In the genomic region with DNA sequence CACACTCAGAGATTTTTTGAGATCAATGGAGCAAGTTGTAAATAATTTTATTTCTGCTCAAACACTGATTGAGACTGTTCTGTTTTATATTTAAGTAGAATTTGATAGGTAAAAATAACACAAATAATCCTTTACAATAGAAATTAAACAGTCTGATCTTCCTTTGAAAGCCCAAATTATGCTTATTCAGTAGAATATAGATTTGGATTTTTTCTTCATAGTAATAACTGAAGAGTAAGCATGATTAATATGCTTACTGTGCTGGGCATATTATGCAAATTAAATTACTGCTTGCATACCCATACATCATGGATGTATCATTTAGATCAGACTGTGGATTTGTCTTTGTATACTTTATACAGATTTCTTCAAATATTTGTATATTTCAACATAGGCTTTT, we compare ENCODE assay signal across 29 cellular contexts.
A peak's percentile ranks its signal among the peaks of the same experiment; 100 is the strongest.
DNase-seq lines count a peak whose midpoint lies in the region; ATAC-seq, FAIRE-seq and TF ChIP-seq lines count a peak whose summit lies in the region.
"Had no signal": no experiment of that assay in that cellular context is flagged by ENCODE, and none has a peak within 500 bp of the region (broad histone marks: within the 10 kb centered on the region; RNA-seq: fewer than 3 reads in every experiment).

No MANE protein-coding gene starts in this region.

- no peak for TF ChIP-seq POLR2A in K562 (conservative IDR thresholded peaks at IDR 0.05)

- H3K9ac ChIP-seq in SK-N-MC (ENCODE audit: insufficient read length) = peak overlapping the region; percentile 9
- H3K9ac ChIP-seq in K562 (ENCODE audit: insufficient read depth in 1 of 2, low read depth in 2 of 2, low read length in 2 of 2) = no peak overlapping the region
- H3K9ac ChIP-seq: BLaER1; BLaER1 treated with 17β-estradiol and CSF1 and Interleukin-3, amounts not matched to agents 10 nM and 100 nM had no signal

- H4K20me1 ChIP-seq in K562 (replicated peaks; ENCODE audit: control insufficient read depth, insufficient read depth, low read length) = no peaks in the 10 kb centered on the region
- H4K20me1 ChIP-seq: BLaER1; BLaER1 treated with 17β-estradiol and CSF1 and Interleukin-3, amounts not matched to agents 10 nM and 100 nM had no signal

- H3K4me1 ChIP-seq in K562 (replicated peaks in 1 of 2; ENCODE audit: control insufficient read depth in 2 of 2, insufficient read depth in 2 of 2, low read length in 2 of 2) (peaks cover 10 to 23% of the 10 kb centered on the region in 2 experiments), left lung (peaks cover 0 to 18% of the 10 kb centered on the region in 2 donors)
- H3K4me1 ChIP-seq: A549, BE2C, Caco-2 had no signal

- H3K9me3 ChIP-seq in SK-N-MC (ENCODE audit: low read depth, low read length) (no peaks in the 10 kb centered on the region), K562 (replicated peaks; ENCODE audit: control insufficient read depth, insufficient read depth, low read depth, low read length) (no peaks in the 10 kb centered on the region; the same call in 1 of the 2 replicates), left lung (peaks cover 0 to 3% of the 10 kb centered on the region in 2 donors)
- H3K9me3 ChIP-seq: A549; BE2C; BLaER1; BLaER1 treated with 17β-estradiol and CSF1 and Interleukin-3, amounts not matched to agents 10 nM and 100 nM; Caco-2 had no signal

- intact Hi-C loops in K562 (cut with micrococcal nuclease) (no loop called here), left lung (cut with DNase I) (no loop called here)

- no peak for DNase-seq in SK-N-MC (ENCODE audit: low read depth, low spot score)
- no peak for DNase-seq in K562 (ENCODE audit: extremely low read depth in 1 of 4, low spot score in 3 of 4)
- DNase-seq in NCI-H510A treated with DMSO at 0.1 percent for 48 hours (lab: John Stamatoyannopoulos, UW) = no peak
- no peak for DNase-seq in left lung
- DNase-seq: 8988T; ACHN; AML-193; BE2C; C1 segment of cervical spinal cord; Caco-2; Calu3; CD4-positive, alpha-beta memory T cell; CD4-positive, alpha-beta T cell; CD4-positive, CD25-positive, alpha-beta regulatory T cell; CD8-positive, alpha-beta memory T cell; CD8-positive, alpha-beta T cell; COR-L47; DMS 273 treated with DMSO at 0.1 percent for 48 hours; DMS153; DMS53; DMS79; DMS79 treated with DMSO at 0.1 percent for 48 hours; DND-41 had no signal

- H3K9me1 ChIP-seq in K562 (ENCODE audit: control insufficient read depth, insufficient read depth, low read length) = no peaks in the 10 kb centered on the region

- POLR2A ChIA-PET in K562 (lab: Yijun Ruan, JAX) = interaction anchor here (1.4 to 3.1 kb wide), 2 partner anchors 10 to 17 kb away, joined by 3 to 10 read pairs; no protein-coding TSS in a partner anchor

- CTCF ChIA-PET in K562 (lab: Yijun Ruan, JAX; ENCODE audit: low intra/inter-chr PET ratio) = no interaction called here

- no peak overlapping the region for H3K4me2 ChIP-seq in K562 (ENCODE audit: insufficient read depth, low read length)
- H3K4me2 ChIP-seq: A549; BLaER1; BLaER1 treated with 17β-estradiol and CSF1 and Interleukin-3, amounts not matched to agents 10 nM and 100 nM had no signal

- H3K27ac ChIP-seq in SK-N-MC = peak overlapping the region; percentile 68
- no peak overlapping the region for H3K27ac ChIP-seq in K562 (ENCODE audit: extremely low read depth, low read depth, low read length)
- no peak overlapping the region for H3K27ac ChIP-seq in left lung
- H3K27ac ChIP-seq: 22Rv1; A549; BLaER1; BLaER1 treated with 17β-estradiol and CSF1 and Interleukin-3, amounts not matched to agents 10 nM and 100 nM; C4-2B had no signal

- TF ChIP-seq CTCF in K562 (IDR thresholded peaks at IDR 0.05 in 2 of 3, conservative IDR thresholded peaks at IDR 0.05 in 1 of 3; ENCODE audit: insufficient read depth in 2 of 3, low read depth in 1 of 3, low read length in 3 of 3) (no peak), left lung (IDR thresholded peaks at IDR 0.05) (no peak)

- H2AFZ ChIP-seq in K562 (ENCODE audit: low read depth, low read length) = no peak overlapping the region

- ATAC-seq in K562 (no peak), left lung (no peak)
- ATAC-seq: A549; CD8-positive, alpha-beta T cell had no signal

- H3K79me2 ChIP-seq in K562 (ENCODE audit: control insufficient read depth, insufficient read depth, low read length) = peaks cover 69% of the 10 kb centered on the region

- H3K4me3 ChIP-seq in SK-N-MC (no peak overlapping the region), K562 (no peak overlapping the region), left lung (no peak overlapping the region)
- H3K4me3 ChIP-seq: A549; BLaER1; BLaER1 treated with 17β-estradiol and CSF1 and Interleukin-3, amounts not matched to agents 10 nM and 100 nM had no signal

- FAIRE-seq in K562 (lab: Jason Lieb, UNC) = no peak
- FAIRE-seq: A549, D721Med had no signal

- no TSS peak for BruUV-seq in K562 (replicated peaks; lab: Mats Ljungman, UMichigan)

- in situ Hi-C loops in K562 (cut with MboI) = no loop called here

- no peak for TF ChIP-seq RAD21 in K562 (CRISPR knock-in tag; conservative IDR thresholded peaks at IDR 0.05 in 1 of 2, IDR thresholded peaks at IDR 0.05 in 1 of 2)

- no peaks in the 10 kb centered on the region for H3K36me3 ChIP-seq in SK-N-MC (ENCODE audit: insufficient read depth, low read length)
- peaks cover 22% of the 10 kb centered on the region for H3K36me3 ChIP-seq in K562 (ENCODE audit: control insufficient read depth, insufficient read depth, low read length)
- H3K36me3 ChIP-seq in left lung = no peaks in the 10 kb centered on the region
- H3K36me3 ChIP-seq: BE2C; BLaER1; BLaER1 treated with 17β-estradiol and CSF1 and Interleukin-3, amounts not matched to agents 10 nM and 100 nM had no signal

- TF ChIP-seq EP300 in K562 (IDR thresholded peaks at IDR 0.05; ENCODE audit: low read length) = no peak

- H3K27me3 ChIP-seq in K562 (ENCODE audit: control insufficient read depth in 2 of 2, insufficient read depth in 2 of 2, low read length in 2 of 2) (no peaks in the 10 kb centered on the region), left lung (no peaks in the 10 kb centered on the region)
- H3K27me3 ChIP-seq: BE2C, BLaER1 had no signal

TF ChIP-seq in K562, 482 proteins besides CTCF, POLR2A, EP300 and RAD21:
- TF ChIP-seq TCF7L2 (IDR thresholded peaks at IDR 0.05; ENCODE audit: low read depth, low read length) = no peak
- no peak for TF ChIP-seq ZC3H8 (IDR thresholded peaks at IDR 0.05)
- TF ChIP-seq SIX5 (IDR thresholded peaks at IDR 0.05; ENCODE audit: borderline replicate concordance in 1 of 2, insufficient read depth in 1 of 2, low read depth in 1 of 2, low read length in 2 of 2) = no peak
- peak; percentile 85 for TF ChIP-seq ZNF316 (IDR thresholded peaks at IDR 0.05)
- TF ChIP-seq TAF9B (IDR thresholded peaks at IDR 0.05; ENCODE audit: partially characterized antibody) = no peak
- no peak for TF ChIP-seq KAT2B (IDR thresholded peaks at IDR 0.05; ENCODE audit: low read depth, low read length)
- TF ChIP-seq, protein P1, sequence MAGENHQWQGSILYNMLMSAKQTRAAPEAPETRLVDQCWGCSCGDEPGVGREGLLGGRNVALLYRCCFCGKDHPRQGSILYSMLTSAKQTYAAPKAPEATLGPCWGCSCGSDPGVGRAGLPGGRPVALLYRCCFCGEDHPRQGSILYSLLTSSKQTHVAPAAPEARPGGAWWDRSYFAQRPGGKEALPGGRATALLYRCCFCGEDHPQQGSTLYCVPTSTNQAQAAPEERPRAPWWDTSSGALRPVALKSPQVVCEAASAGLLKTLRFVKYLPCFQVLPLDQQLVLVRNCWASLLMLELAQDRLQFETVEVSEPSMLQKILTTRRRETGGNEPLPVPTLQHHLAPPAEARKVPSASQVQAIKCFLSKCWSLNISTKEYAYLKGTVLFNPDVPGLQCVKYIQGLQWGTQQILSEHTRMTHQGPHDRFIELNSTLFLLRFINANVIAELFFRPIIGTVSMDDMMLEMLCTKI (IDR thresholded peaks at IDR 0.05; ENCODE audit: partially characterized antibody) = no peak
- TF ChIP-seq PCBP2 (IDR thresholded peaks at IDR 0.05; ENCODE audit: low read depth, low read length, poor library complexity, severe bottlenecking) = no peak
- no peak for TF ChIP-seq ZNF76 (CRISPR knock-in tag; IDR thresholded peaks at IDR 0.05; ENCODE audit: borderline replicate concordance)
- TF ChIP-seq ZNF146 (CRISPR knock-in tag; IDR thresholded peaks at IDR 0.05; ENCODE audit: unreplicated experiment) = no peak
- TF ChIP-seq ZNF165 (CRISPR knock-in tag; IDR thresholded peaks at IDR 0.05; ENCODE audit: borderline replicate concordance) = no peak
- TF ChIP-seq C11orf30 (IDR thresholded peaks at IDR 0.05; ENCODE audit: low read depth) = peak; percentile 64
- TF ChIP-seq ZNF766 (CRISPR knock-in tag; conservative IDR thresholded peaks at IDR 0.05) = no peak
- 0 out of 2 replicates have a peak, but pooled peaks have one; percentile 23 for TF ChIP-seq MAFG (tag; conservative IDR thresholded peaks at IDR 0.05)
- no peak for TF ChIP-seq ZNF184 (CRISPR knock-in tag; IDR thresholded peaks at IDR 0.05)
- TF ChIP-seq, protein P2, sequence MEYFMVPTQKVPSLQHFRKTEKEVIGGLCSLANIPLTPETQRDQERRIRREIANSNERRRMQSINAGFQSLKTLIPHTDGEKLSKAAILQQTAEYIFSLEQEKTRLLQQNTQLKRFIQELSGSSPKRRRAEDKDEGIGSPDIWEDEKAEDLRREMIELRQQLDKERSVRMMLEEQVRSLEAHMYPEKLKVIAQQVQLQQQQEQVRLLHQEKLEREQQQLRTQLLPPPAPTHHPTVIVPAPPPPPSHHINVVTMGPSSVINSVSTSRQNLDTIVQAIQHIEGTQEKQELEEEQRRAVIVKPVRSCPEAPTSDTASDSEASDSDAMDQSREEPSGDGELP (CRISPR knock-in tag; IDR thresholded peaks at IDR 0.05; ENCODE audit: borderline replicate concordance) = no peak
- TF ChIP-seq KLF1 (tag; IDR thresholded peaks at IDR 0.05) = no peak
- no peak for TF ChIP-seq CCAR2 (IDR thresholded peaks at IDR 0.05; ENCODE audit: low read depth, low read length)
- no peak for TF ChIP-seq HDGF (IDR thresholded peaks at IDR 0.05)
